In genomic region chr6:87152528-87152950, GRCh38 we compare ENCODE assay signal across 9 cellular contexts. TPM values are rescaled to one million over a fixed set of nuclear protein-coding genes. Genes with fewer than 3 reads are reported as not detected.
A peak's percentile ranks its signal among the peaks of the same experiment; 100 is the strongest.
DNase-seq lines count a peak whose midpoint lies in the region; ATAC-seq and TF ChIP-seq lines count a peak whose summit lies in the region.
"Had no signal": no experiment of that assay in that cellular context is flagged by ENCODE, and none has a peak within 500 bp of the region (broad histone marks: within the 10 kb centered on the region; RNA-seq: fewer than 3 reads in every experiment).

No MANE protein-coding gene starts in this region.

- no peaks in the 10 kb centered on the region for H3K9me3 ChIP-seq in IMR-90 (ENCODE audit: control insufficient read depth, insufficient read depth, low read length)
- no peaks in the 10 kb centered on the region for H3K9me3 ChIP-seq in breast epithelium
- no peaks in the 10 kb centered on the region for H3K9me3 ChIP-seq in mucosa of rectum (ENCODE audit: control insufficient read depth in 2 of 2, low read length in 2 of 2)

- H4K20me1 ChIP-seq in IMR-90 (ENCODE audit: insufficient read depth, low read length): peaks cover 18% of the 10 kb centered on the region

- no peaks in the 10 kb centered on the region for H3K27me3 ChIP-seq in IMR-90 (ENCODE audit: control insufficient read depth, insufficient read depth, low read length)
- H3K27me3 ChIP-seq in breast epithelium: no peaks in the 10 kb centered on the region
- H3K27me3 ChIP-seq in mucosa of rectum (ENCODE audit: control insufficient read depth in 2 of 2, insufficient read depth in 2 of 2, low read length in 2 of 2): no peaks in the 10 kb centered on the region

- ATAC-seq in IMR-90 (ENCODE audit: low read depth) (no peak), GM21423 (IDR thresholded peaks at IDR 0.05; ENCODE audit: unreplicated experiment) (no peak), HG02981 (IDR thresholded peaks at IDR 0.05; ENCODE audit: unreplicated experiment) (no peak)

- TF ChIP-seq CTCF in IMR-90 (conservative IDR thresholded peaks at IDR 0.05; ENCODE audit: low read depth, low read length): no peak
- TF ChIP-seq CTCF in breast epithelium (IDR thresholded peaks at IDR 0.05): no peak

- WGBS in IMR-90 (ENCODE audit: extremely low coverage in 2 of 2, insufficient read length in 1 of 2), 2 experiments: no CpG with 5 or more reads among the region's 22 CpGs

- peak; percentile 40 for DNase-seq in DMS79 (lab: John Stamatoyannopoulos, UW)
- DNase-seq in IMR-90: peak; percentile 16
- DNase-seq in breast epithelium (ENCODE audit: low spot score in 2 of 2): peak in 1 of 2 donors; percentile 19
- no peak for DNase-seq in NCI-H510A treated with DMSO at 0.1 percent for 48 hours (lab: John Stamatoyannopoulos, UW)
- DNase-seq in AG08395 (ENCODE audit: low spot score): no peak

- POLR2A ChIA-PET in IMR-90 (lab: Charles Lee; ENCODE audit: unreplicated experiment): no interaction called here

- peak overlapping the region; percentile 97 for H4K5ac ChIP-seq in IMR-90 (ENCODE audit: low read depth, low read length)

- H3K4me3 ChIP-seq in IMR-90 (ENCODE audit: insufficient read depth, low read depth, low read length) (peak overlapping the region; percentile 44), breast epithelium (peak overlapping the region; percentile 59 to 89 (median 62)), mucosa of rectum (ENCODE audit: low read length in 2 of 2) (peak overlapping the region; percentile 71)

- H3K23ac ChIP-seq in IMR-90 (ENCODE audit: low read depth, low read length): peak overlapping the region; percentile 85

- H2BK5ac ChIP-seq in IMR-90 (ENCODE audit: low read depth, low read length, poor library complexity, severe bottlenecking): peak overlapping the region; percentile 86

- peak overlapping the region; percentile 95 to 99 for H4K8ac ChIP-seq in IMR-90 (ENCODE audit: low read depth in 2 of 2, low read length in 2 of 2)

- H3K4me2 ChIP-seq in IMR-90 (ENCODE audit: low read depth, low read length): peak overlapping the region; percentile 99

- peaks cover 0 to 29% of the 10 kb centered on the region in 2 experiments; a peak in 2 of 4 replicates for H3K79me1 ChIP-seq in IMR-90 (ENCODE audit: low read depth in 1 of 2, low read length in 2 of 2)

- H3K9me1 ChIP-seq in IMR-90 (ENCODE audit: insufficient read depth, low read length): peaks cover under 1% of the 10 kb centered on the region; the same call in 1 of the 2 replicates

- no peak overlapping the region; the same call in 1 of the 2 replicates for H2AK5ac ChIP-seq in IMR-90 (ENCODE audit: low read depth, low read length)

- H3K56ac ChIP-seq in IMR-90 (ENCODE audit: extremely low read depth, insufficient read depth, low read length): peak overlapping the region; percentile 58

- in situ Hi-C loops in IMR-90 (cut with MboI; ENCODE audit: low sequenced_read_pairs): no loop called here

- peak overlapping the region; percentile 63 for H3K18ac ChIP-seq in IMR-90 (ENCODE audit: low read depth, low read length)

- peak overlapping the region; percentile 94 for H2AFZ ChIP-seq in IMR-90 (replicated peaks; ENCODE audit: low read length, poor library complexity)

- TF ChIP-seq RAD21 in IMR-90 (IDR thresholded peaks at IDR 0.05; ENCODE audit: low read length): no peak

- CTCF ChIA-PET in IMR-90 (lab: Yijun Ruan, JAX): interaction anchor here (0.5 kb wide), 1 partner anchor 1653 kb away, joined by 4 read pairs; no protein-coding TSS in a partner anchor

- peak overlapping the region; percentile 60; the same call in 1 of the 3 replicates for H2BK15ac ChIP-seq in IMR-90 (ENCODE audit: low read depth, low read length)

- peak overlapping the region; percentile 83 for H4K91ac ChIP-seq in IMR-90 (ENCODE audit: insufficient read depth, low read depth, low read length)

- BruUV-seq in IMR-90 (replicated peaks; lab: Mats Ljungman, UMichigan): no TSS peak

- peak overlapping the region; percentile 49 for H2AK9ac ChIP-seq in IMR-90 (replicated peaks; ENCODE audit: low read depth, low read length, poor library complexity)

- peak overlapping the region; percentile 87 for H3K14ac ChIP-seq in IMR-90 (replicated peaks; ENCODE audit: low read depth, low read length)

- intact Hi-C loops in IMR-90 (cut with micrococcal nuclease): loop anchor here (10.0 kb wide), 1 partner anchor 322 kb away; the partner anchor contains the start of gene SLC35A1
- intact Hi-C loops in breast epithelium (cut with DNase I; ENCODE audit: low total_unique reads): no loop called here

- TF ChIP-seq POLR2A in IMR-90 (IDR thresholded peaks at IDR 0.05; ENCODE audit: low read depth, low read length) (no peak), breast epithelium (IDR thresholded peaks at IDR 0.05) (no peak)

- dilution Hi-C loops in IMR-90 (cut with HindIII; ENCODE audit: low sequenced_read_pairs, unreplicated experiment): no loop called here

- H3K9ac ChIP-seq in IMR-90 (ENCODE audit: low read depth, low read length): peak overlapping the region; percentile 96
- peak overlapping the region; percentile 48 to 75 for H3K9ac ChIP-seq in mucosa of rectum (ENCODE audit: low read depth in 1 of 2, low read length in 2 of 2)

- peak overlapping the region; percentile 89 for H3K4ac ChIP-seq in IMR-90 (ENCODE audit: low read depth, low read length)

- H2BK120ac ChIP-seq in IMR-90 (ENCODE audit: low read depth, low read length): peak overlapping the region; percentile 76

- peak overlapping the region; percentile 96 for H3K27ac ChIP-seq in IMR-90 (ENCODE audit: insufficient read depth, low read length)
- peak overlapping the region; percentile 86 to 98 for H3K27ac ChIP-seq in breast epithelium
- H3K27ac ChIP-seq in mucosa of rectum (ENCODE audit: low read depth in 2 of 2, low read length in 2 of 2): peak overlapping the region; percentile 74 to 82

- H3K4me1 ChIP-seq in IMR-90 (ENCODE audit: control insufficient read depth, insufficient read depth, low read length) (peaks cover 13% of the 10 kb centered on the region), breast epithelium (peaks cover 0 to 3% of the 10 kb centered on the region in 2 donors), mucosa of rectum (ENCODE audit: control insufficient read depth in 2 of 2, insufficient read depth in 2 of 2, low read length in 2 of 2) (peaks cover 8 to 18% of the 10 kb centered on the region in 2 donors)

- peak overlapping the region; percentile 13 for H2BK20ac ChIP-seq in IMR-90 (ENCODE audit: low read depth, low read length)

- H3K36me3 ChIP-seq in IMR-90 (ENCODE audit: control insufficient read depth, insufficient read depth, low read length) (no peaks in the 10 kb centered on the region), breast epithelium (no peaks in the 10 kb centered on the region), mucosa of rectum (ENCODE audit: control insufficient read depth in 2 of 2, insufficient read depth in 2 of 2, low read length in 2 of 2) (no peaks in the 10 kb centered on the region)

TF ChIP-seq in IMR-90, 13 proteins besides CTCF, POLR2A, EP300 and RAD21:
- TF ChIP-seq MAFK (IDR thresholded peaks at IDR 0.05; ENCODE audit: low read depth, low read length) (no peak), NFE2L2 (IDR thresholded peaks at IDR 0.05; ENCODE audit: low read depth, low read length) (no peak), FOS (IDR thresholded peaks at IDR 0.05; ENCODE audit: low read depth, low read length) (no peak), MAZ (IDR thresholded peaks at IDR 0.05; ENCODE audit: borderline replicate concordance, low read depth, low read length) (no peak), RFX5 (IDR thresholded peaks at IDR 0.05; ENCODE audit: low read depth, low read length) (no peak), ELK1 (IDR thresholded peaks at IDR 0.05; ENCODE audit: borderline replicate concordance, low read depth, low read length) (no peak), CEBPB (IDR thresholded peaks at IDR 0.05; ENCODE audit: low read depth, low read length) (no peak), USF2 (IDR thresholded peaks at IDR 0.05; ENCODE audit: low read depth, low read length) (no peak), RCOR1 (IDR thresholded peaks at IDR 0.05; ENCODE audit: insufficient replicate concordance, low read length) (no peak), SMC3 (IDR thresholded peaks at IDR 0.05; ENCODE audit: low read depth, low read length) (no peak), BHLHE40 (IDR thresholded peaks at IDR 0.05; ENCODE audit: low read depth, low read length) (no peak), MXI1 (IDR thresholded peaks at IDR 0.05; ENCODE audit: borderline replicate concordance, low read depth, low read length) (no peak), CHD1 (IDR thresholded peaks at IDR 0.05; ENCODE audit: low read depth, low read length) (no peak)

RNA-seq across cellular contexts. Expression of gene ZNF292, which starts 2.8 kb away (rescaled TPM):
- 28.3 and 36.9 TPM in 2 replicates for total RNA-seq in IMR-90 (2012; rRNA removed)
- 5.4 and 5.5 TPM in 2 replicates for polyA plus RNA-seq in IMR-90 (2012; rRNA removed)
- 0.36 and 0.55 TPM in 2 replicates for polyA plus RNA-seq in IMR-90 (2012; cell fraction: cytosol; rRNA removed)
- polyA plus RNA-seq in IMR-90 (2012; cell fraction: nucleus; rRNA removed; ENCODE audit: low replicate concordance): 4.2 and 41.4 TPM in 2 replicates
- total RNA-seq in breast epithelium: 10 to 100 TPM; 35.0 to 95.1 (median 56.7) TPM

RNA-seq across cellular contexts. Expression of gene CGA, which starts 57.6 kb away (rescaled TPM):
- total RNA-seq in IMR-90 (2012; rRNA removed): not detected in 2 replicates
- polyA plus RNA-seq in IMR-90 (2012; rRNA removed): 0.15 and 0.17 TPM in 2 replicates
- 0.13 and 0.24 TPM in 2 replicates for polyA plus RNA-seq in IMR-90 (2012; cell fraction: cytosol; rRNA removed)
- polyA plus RNA-seq in IMR-90 (2012; cell fraction: nucleus; rRNA removed; ENCODE audit: low replicate concordance): 0.16 TPM in 1 of 2 replicates, not detected in the other
- not detected for total RNA-seq in breast epithelium
- total RNA-seq: HT1080 had no signal

Comparison
In these comparisons a context has a peak if more than half of its experiments do, and no peak if none do; other contexts are left out.
1. DNase-seq: peak in DMS79 (single experiment) and IMR-90 (single experiment); none in NCI-H510A treated with DMSO at 0.1 percent for 48 hours (single experiment) and AG08395 (single experiment).
2. Peak in every context shown above with its lines, with median percentiles within 50 percentile points of each other: H3K27ac ChIP-seq and H3K4me3 ChIP-seq.